ENCODE assay signal across 20 cellular contexts in the genomic region with DNA sequence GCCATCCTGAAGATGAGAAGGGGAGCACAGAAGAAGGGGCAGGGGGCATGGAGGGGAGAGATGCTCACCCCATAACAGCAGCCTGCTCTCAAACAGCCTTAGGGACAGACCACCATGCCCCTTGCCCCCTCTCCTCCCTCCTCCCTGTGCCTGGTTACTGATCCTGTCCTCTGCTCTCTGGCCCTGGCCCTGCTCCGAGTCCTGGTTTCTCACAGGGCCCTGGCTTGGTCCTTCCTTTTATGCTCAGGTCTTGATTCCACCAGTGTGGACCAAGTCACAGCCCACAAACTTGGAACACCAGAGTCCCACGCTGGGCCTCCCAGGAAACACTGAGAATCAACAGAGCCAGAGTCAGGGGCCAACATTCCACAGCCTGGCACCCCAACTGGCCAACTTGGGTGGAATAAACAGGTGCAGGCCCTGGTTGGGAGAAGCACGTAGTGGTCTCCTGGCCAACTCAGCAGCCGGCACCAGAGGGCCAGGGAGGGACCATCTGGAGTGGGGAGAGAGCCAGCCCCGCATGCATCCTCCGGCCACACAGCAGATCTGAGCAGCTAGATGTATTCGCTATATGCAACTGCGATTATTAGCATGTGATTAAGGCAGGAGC. TPM values are rescaled to one million over a fixed set of nuclear protein-coding genes. Genes with fewer than 3 reads are reported as not detected.
DNase-seq lines count a peak whose midpoint lies in the region; ATAC-seq and TF ChIP-seq lines count a peak whose summit lies in the region.
"Had no signal": no experiment of that assay in that cellular context is flagged by ENCODE, and none has a peak within 500 bp of the region (broad histone marks: within the 10 kb centered on the region; RNA-seq: fewer than 3 reads in every experiment).

No MANE protein-coding gene starts in this region.

- no peaks in the 10 kb centered on the region for H3K36me3 ChIP-seq in esophagus squamous epithelium
- H3K36me3 ChIP-seq in osteoblast (ENCODE audit: insufficient read depth, low read length), result no peaks in the 10 kb centered on the region

- TF ChIP-seq POLR2A in esophagus squamous epithelium (IDR thresholded peaks at IDR 0.05), result no peak

- H3K4me1 ChIP-seq in esophagus squamous epithelium (peaks cover 12 to 63% (median 20%) of the 10 kb centered on the region in 3 donors), osteoblast (ENCODE audit: insufficient read depth, low read length) (no peaks in the 10 kb centered on the region)

- H3K27me3 ChIP-seq in esophagus squamous epithelium (peaks cover 0 to 17% (median 0%) of the 10 kb centered on the region in 4 donors), osteoblast (ENCODE audit: insufficient read depth, low read length) (peaks cover 6% of the 10 kb centered on the region)
- H3K27me3 ChIP-seq: BLaER1 had no signal

- 77 to 93% methylated on average over 3 to 8 of the region's 8 CpGs for WGBS in esophagus squamous epithelium, 2 donors

- intact Hi-C loops in left ventricle myocardium superior (cut with micrococcal nuclease), result no loop called here
- intact Hi-C loops in cardiac septum (cut with DNase I), result no loop called here
- intact Hi-C loops in esophagus squamous epithelium (cut with DNase I), result no loop called here

- peak overlapping the region in 3 of 4 donors; percentile 28 to 68 (median 57) for H3K27ac ChIP-seq in esophagus squamous epithelium
- H3K27ac ChIP-seq in osteoblast (ENCODE audit: low read depth, low read length), result no peak overlapping the region
- H3K27ac ChIP-seq: BLaER1, parathyroid adenoma, VCaP had no signal

- no peaks in the 10 kb centered on the region for H4K20me1 ChIP-seq in osteoblast (ENCODE audit: insufficient read depth, low read length)
- H4K20me1 ChIP-seq: BLaER1 had no signal

- TF ChIP-seq CTCF in esophagus squamous epithelium (IDR thresholded peaks at IDR 0.05), result no peak
- no peak for TF ChIP-seq CTCF in osteoblast (IDR thresholded peaks at IDR 0.05; ENCODE audit: extremely low read depth, low read depth, low read length)

- DNase-seq in left ventricle myocardium superior (peak; percentile 29), cardiac septum (ENCODE audit: low spot score) (no peak), esophagus squamous epithelium (lab: John Stamatoyannopoulos, UW) (no peak), osteoblast (ENCODE audit: insufficient read length, low spot score, missing footprints) (peak; percentile 69), T-helper 1 cell (no peak)
- no peak for DNase-seq in stimulated activated CD4-positive, alpha-beta T cell treated with anti-CD3 and anti-CD28 coated beads, Interleukin-4, amount 100 ng/mL, for 4 hours
- DNase-seq: activated CD4-positive, alpha-beta T cell treated with anti-CD3 and anti-CD28 coated beads, Interleukin-2, amount 10 ng/mL, durations not matched to agents 7 days and 5 days; activated naive CD4-positive, alpha-beta T cell; activated T-cell treated with anti-CD3 and anti-CD28 coated beads, Interleukin-2, amount 50 U/mL, for 48 hours; COR-L47; dermis blood vessel endothelial cell; naive B cell; NCI-H1694; NCI-H524 treated with DMSO at 0.1 percent for 48 hours had no signal

- ATAC-seq in left ventricle myocardium superior, result no peak
- no peak for ATAC-seq in HG03521 (IDR thresholded peaks at IDR 0.05; ENCODE audit: unreplicated experiment)
- ATAC-seq in HG02588 (IDR thresholded peaks at IDR 0.05; ENCODE audit: unreplicated experiment), result no peak
- ATAC-seq: left colon had no signal

- H2AFZ ChIP-seq in osteoblast (ENCODE audit: low read length), result no peak overlapping the region
- H2AFZ ChIP-seq: parathyroid adenoma had no signal

- no peak overlapping the region for H3K4me2 ChIP-seq in osteoblast (ENCODE audit: insufficient read depth, low read length)
- H3K4me2 ChIP-seq: BLaER1 had no signal

- no peaks in the 10 kb centered on the region for H3K9me3 ChIP-seq in esophagus squamous epithelium
- H3K9me3 ChIP-seq in osteoblast (ENCODE audit: low read depth, low read length), result no peaks in the 10 kb centered on the region
- H3K9me3 ChIP-seq: BLaER1 had no signal

- H3K4me3 ChIP-seq in esophagus squamous epithelium (no peak overlapping the region), osteoblast (ENCODE audit: insufficient read depth, low read length) (no peak overlapping the region)
- H3K4me3 ChIP-seq: BLaER1 had no signal

- no peaks in the 10 kb centered on the region for H3K79me2 ChIP-seq in osteoblast (ENCODE audit: insufficient read depth, low read length)
- H3K79me2 ChIP-seq: parathyroid adenoma had no signal

RNA-seq across cellular contexts. Expression of gene CDC42EP4, which starts 44.9 kb away (rescaled TPM):
- total RNA-seq in left ventricle myocardium superior, result 51.4 TPM
- total RNA-seq in cardiac septum, result 41.3 TPM
- total RNA-seq in esophagus squamous epithelium, result 10 to 100 TPM; 45.1 to 63.9 (median 52.9) TPM
- 13.8 and 16.3 TPM in 2 replicates for total RNA-seq in osteoblast

Comparison
In these comparisons a context has a peak if more than half of its experiments do, and no peak if none do; other contexts are left out.
1. DNase-seq: peak in left ventricle myocardium superior (single experiment) and osteoblast (single experiment); none in cardiac septum (single experiment), esophagus squamous epithelium (single experiment), stimulated activated CD4-positive, alpha-beta T cell treated with anti-CD3 and anti-CD28 coated beads, Interleukin-4, amount 100 ng/mL, for 4 hours (0 of 2) and T-helper 1 cell (0 of 5).